In genomic region chr2:24861500-24861899, GRCh38 we compare ENCODE assay signal across 17 cellular contexts. TPM values are rescaled to one million over a fixed set of nuclear protein-coding genes. Genes with fewer than 3 reads are reported as not detected.
DNase-seq lines count a peak whose midpoint lies in the region; ATAC-seq and TF ChIP-seq lines count a peak whose summit lies in the region.
"Had no signal": no experiment of that assay in that cellular context is flagged by ENCODE, and none has a peak within 500 bp of the region (broad histone marks: within the 10 kb centered on the region; RNA-seq: fewer than 3 reads in every experiment).

No MANE protein-coding gene starts in this region.

- no peak overlapping the region for H3K9ac ChIP-seq in parathyroid adenoma
- no peak overlapping the region for H3K9ac ChIP-seq in subcutaneous abdominal adipose tissue (ENCODE audit: low read length in 5 of 5)

- TF ChIP-seq CTCF in body of pancreas (IDR thresholded peaks at IDR 0.05): no peak
- no peak for TF ChIP-seq CTCF in heart right ventricle (IDR thresholded peaks at IDR 0.05)
- TF ChIP-seq CTCF in parathyroid adenoma (IDR thresholded peaks at IDR 0.05): no peak

- ATAC-seq in body of pancreas: peak; percentile 69
- peak; percentile 56 to 86 (median 78) for ATAC-seq in heart right ventricle
- no peak for ATAC-seq in HG02885 (IDR thresholded peaks at IDR 0.05; ENCODE audit: poor library complexity, unreplicated experiment)
- no peak for ATAC-seq in HG02981 (IDR thresholded peaks at IDR 0.05; ENCODE audit: unreplicated experiment)

- no peaks in the 10 kb centered on the region for H3K79me2 ChIP-seq in parathyroid adenoma

- no peaks in the 10 kb centered on the region for H3K27me3 ChIP-seq in body of pancreas
- H3K27me3 ChIP-seq in heart right ventricle: no peaks in the 10 kb centered on the region
- no peaks in the 10 kb centered on the region for H3K27me3 ChIP-seq in parathyroid adenoma (ENCODE audit: control insufficient read depth, insufficient read depth, low read length)
- H3K27me3 ChIP-seq in subcutaneous abdominal adipose tissue (ENCODE audit: control insufficient read depth in 5 of 5, insufficient read depth in 4 of 5, low read length in 5 of 5): no peaks in the 10 kb centered on the region
- H3K27me3 ChIP-seq: Peyer's patch had no signal

- no peak overlapping the region for H3K27ac ChIP-seq in body of pancreas
- H3K27ac ChIP-seq in heart right ventricle: peak overlapping the region in 8 of 10 donors; percentile 56 to 84 (median 68)
- peak overlapping the region; percentile 45 for H3K27ac ChIP-seq in parathyroid adenoma
- peak overlapping the region; percentile 65 for H3K27ac ChIP-seq in subcutaneous abdominal adipose tissue (ENCODE audit: low read depth, low read length)
- H3K27ac ChIP-seq: Peyer's patch had no signal

- H2AFZ ChIP-seq in parathyroid adenoma: no peak overlapping the region

- TF ChIP-seq POLR2A in body of pancreas (IDR thresholded peaks at IDR 0.05): no peak

- intact Hi-C loops in body of pancreas (cut with DNase I): no loop called here
- intact Hi-C loops in heart right ventricle (cut with DNase I): no loop called here

- DNase-seq in body of pancreas (peak in 1 of 4 donors; percentile 17), heart right ventricle (peak; percentile 50 to 65), HuH-7 (ENCODE audit: low spot score) (no peak), DMS153 treated with DMSO at 0.1 percent for 48 hours (lab: John Stamatoyannopoulos, UW; ENCODE audit: unreplicated experiment) (no peak)
- DNase-seq: ACHN; CD4-positive, CD25-positive, alpha-beta regulatory T cell; DND-41; GOT3; NCI-H1436; NCI-H2081 treated with DMSO at 0.1 percent for 48 hours; NCI-H524; Peyer's patch; SHP77 treated with DMSO at 0.1 percent for 48 hours had no signal

- H3K4me3 ChIP-seq in body of pancreas: no peak overlapping the region
- H3K4me3 ChIP-seq in heart right ventricle: no peak overlapping the region
- no peak overlapping the region for H3K4me3 ChIP-seq in parathyroid adenoma (ENCODE audit: low read depth, low read length)
- H3K4me3 ChIP-seq in subcutaneous abdominal adipose tissue (ENCODE audit: low read depth in 1 of 5, low read length in 5 of 5): no peak overlapping the region
- H3K4me3 ChIP-seq: Peyer's patch had no signal

- no peaks in the 10 kb centered on the region for H3K36me3 ChIP-seq in body of pancreas (replicated peaks in 1 of 2; ENCODE audit: insufficient read depth in 1 of 2, low read depth in 2 of 2)
- H3K36me3 ChIP-seq in heart right ventricle: no peaks in the 10 kb centered on the region
- no peaks in the 10 kb centered on the region for H3K36me3 ChIP-seq in parathyroid adenoma (ENCODE audit: control insufficient read depth, insufficient read depth, low read length)
- H3K36me3 ChIP-seq in subcutaneous abdominal adipose tissue (ENCODE audit: control insufficient read depth in 5 of 5, insufficient read depth in 5 of 5, low read length in 5 of 5): no peaks in the 10 kb centered on the region
- H3K36me3 ChIP-seq: Peyer's patch had no signal

- no peak overlapping the region for H3K4me2 ChIP-seq in parathyroid adenoma (ENCODE audit: low read length)

- WGBS in body of pancreas, 2 donors: 82 to 92% methylated on average over 11 of the region's 11 CpGs
- 57 to 67% methylated on average over 11 of the region's 11 CpGs for WGBS in heart right ventricle, 2 donors

- H3K4me1 ChIP-seq in body of pancreas (no peaks in the 10 kb centered on the region), heart right ventricle (peaks cover 0 to 35% (median 6%) of the 10 kb centered on the region in 9 donors), parathyroid adenoma (no peaks in the 10 kb centered on the region), subcutaneous abdominal adipose tissue (ENCODE audit: control insufficient read depth in 5 of 5, insufficient read depth in 5 of 5, low read length in 5 of 5) (peaks cover 4 to 36% (median 21%) of the 10 kb centered on the region in 5 donors)
- H3K4me1 ChIP-seq: Peyer's patch had no signal

- H3K9me3 ChIP-seq in body of pancreas: no peaks in the 10 kb centered on the region
- H3K9me3 ChIP-seq in heart right ventricle: no peaks in the 10 kb centered on the region
- H3K9me3 ChIP-seq in parathyroid adenoma (ENCODE audit: control insufficient read depth, low read length): no peaks in the 10 kb centered on the region
- H3K9me3 ChIP-seq in subcutaneous abdominal adipose tissue (ENCODE audit: control insufficient read depth in 5 of 5, low read length in 5 of 5): no peaks in the 10 kb centered on the region
- H3K9me3 ChIP-seq: Peyer's patch had no signal

RNA-seq across cellular contexts. Expression of gene ADCY3, which starts 58.5 kb away (rescaled TPM):
- total RNA-seq in body of pancreas (10 to 100 TPM; 17.1 to 63.9 TPM), heart right ventricle (10 to 100 TPM in 5 of 10 donors, 1 to 10 TPM in 5; 5.3 to 50.8 (median 10.5) TPM)
- 10 to 100 TPM; 16.4 to 19.5 TPM for polyA plus RNA-seq in heart right ventricle

Comparison
In these comparisons a context has a peak if more than half of its experiments do, and no peak if none do; other contexts are left out.
1. ATAC-seq: peak in body of pancreas (single experiment) and heart right ventricle (8 of 8); none in HG02885 (single experiment) and HG02981 (single experiment).
2. DNase-seq: peak in heart right ventricle (2 of 2); none in HuH-7 (single experiment) and DMS153 treated with DMSO at 0.1 percent for 48 hours (single experiment).
3. H3K27ac ChIP-seq: peak in heart right ventricle (8 of 10), parathyroid adenoma (single experiment) and subcutaneous abdominal adipose tissue (single experiment); none in body of pancreas (0 of 4).